In genomic region chr3:190497809-190498208, GRCh38 we compare ENCODE assay signal across 1 cellular context.
TF ChIP-seq lines count a peak whose summit lies in the region.

No MANE protein-coding gene starts in this region.

TF ChIP-seq in WTC11, 78 proteins besides CTCF, POLR2A, EP300 and RAD21 (continued from another document):
- TF ChIP-seq ERG (CRISPR knock-in tag; IDR thresholded peaks at IDR 0.05), result no peak
- no peak for TF ChIP-seq TCF7 (CRISPR knock-in tag; IDR thresholded peaks at IDR 0.05; ENCODE audit: low read depth)
- no peak for TF ChIP-seq ZBTB43 (CRISPR knock-in tag; IDR thresholded peaks at IDR 0.05)
